In the genomic region with DNA sequence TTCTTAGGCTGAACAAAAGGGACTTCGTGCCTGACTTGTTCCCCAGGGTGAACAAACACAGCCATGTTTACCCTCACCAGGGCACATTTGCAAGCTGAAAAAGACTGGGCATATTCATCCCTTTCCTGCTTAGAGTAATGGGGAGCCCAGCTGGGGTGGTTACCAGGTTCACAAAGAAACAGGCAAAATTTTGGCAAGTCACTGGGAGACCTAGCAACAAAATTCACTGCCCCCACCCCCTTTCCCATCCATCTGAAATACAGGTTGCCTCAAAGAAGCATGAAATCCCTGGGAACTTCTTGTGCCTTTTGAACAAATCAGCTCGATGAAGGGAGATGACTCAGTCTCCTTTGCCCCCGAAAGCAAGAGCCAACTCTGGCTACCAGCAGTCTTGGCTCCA, we compare ENCODE assay signal across 21 cellular contexts.
DNase-seq lines count a peak whose midpoint lies in the region; ATAC-seq and TF ChIP-seq lines count a peak whose summit lies in the region.
"Had no signal": no experiment of that assay in that cellular context is flagged by ENCODE, and none has a peak within 500 bp of the region (broad histone marks: within the 10 kb centered on the region; RNA-seq: fewer than 3 reads in every experiment).

No MANE protein-coding gene starts in this region.

- H3K27me3 Mint-ChIP-seq in GM23338 (ENCODE audit: insufficient read depth, low read depth, poor library complexity), result no peaks in the 10 kb centered on the region
- no peaks in the 10 kb centered on the region for H3K27me3 Mint-ChIP-seq in endodermal cell (ENCODE audit: insufficient read depth)
- H3K27me3 Mint-ChIP-seq: CD4-positive, CD25-positive, alpha-beta regulatory T cell; T-helper 17 cell had no signal

- no peak for DNase-seq in GM23338 (ENCODE audit: low spot score)
- peak; percentile 53 for DNase-seq in NCI-H345 (lab: John Stamatoyannopoulos, UW)
- peak; percentile 48 for DNase-seq in endodermal cell
- peak; percentile 12 for DNase-seq in skeletal muscle cell (ENCODE audit: low read depth)
- DNase-seq in Karpas-422, result no peak
- DNase-seq in sciatic nerve (ENCODE audit: low spot score), result no peak
- no peak for DNase-seq in NCI-H226
- DNase-seq: ACHN; Caco-2; CD4-positive, CD25-positive, alpha-beta regulatory T cell; GF-D8; H7; HFFc6; KG1; NCI-H1417 treated with DMSO at 0.1 percent for 48 hours; NCI-H2029; NCI-H524; NK-92 treated with Interleukin-12 subunit alpha and Interleukin-12 subunit beta, amount 100 ng/mL, for 24 hours; Peyer's patch; T-helper 17 cell had no signal

- H3K79me2 ChIP-seq in GM23338 (replicated peaks; ENCODE audit: insufficient read depth) (no peaks in the 10 kb centered on the region), Karpas-422 (ENCODE audit: low read length) (no peaks in the 10 kb centered on the region)

- no peaks in the 10 kb centered on the region for H3K9me3 ChIP-seq in endodermal cell (ENCODE audit: control insufficient read depth, low read length)
- H3K9me3 ChIP-seq in Karpas-422 (ENCODE audit: low read length), result peaks cover 38% of the 10 kb centered on the region
- H3K9me3 ChIP-seq: Caco-2, Peyer's patch had no signal

- no peak overlapping the region for H3K27ac Mint-ChIP-seq in GM23338
- no peak overlapping the region for H3K27ac Mint-ChIP-seq in endodermal cell
- H3K27ac Mint-ChIP-seq: CD4-positive, CD25-positive, alpha-beta regulatory T cell; HFFc6; T-helper 17 cell had no signal

- H2AFZ ChIP-seq in GM23338 (peak overlapping the region; percentile 40; the same call in 1 of the 2 replicates), Karpas-422 (ENCODE audit: low read length) (no peak overlapping the region)

- H3K4me1 ChIP-seq in GM23338 (ENCODE audit: insufficient read depth) (peaks cover 14% of the 10 kb centered on the region), endodermal cell (ENCODE audit: control insufficient read depth, insufficient read depth, low read length) (no peaks in the 10 kb centered on the region), Karpas-422 (ENCODE audit: low read length) (no peaks in the 10 kb centered on the region)
- H3K4me1 ChIP-seq: Caco-2, Peyer's patch had no signal

- H3K4me3 ChIP-seq in GM23338 (no peak overlapping the region), endodermal cell (ENCODE audit: low read length) (no peak overlapping the region), skeletal muscle cell (ENCODE audit: low read depth, low read length) (no peak overlapping the region), Karpas-422 (ENCODE audit: low read length) (no peak overlapping the region)
- H3K4me3 ChIP-seq: Peyer's patch had no signal

- peaks cover 15% of the 10 kb centered on the region for H3K4me1 Mint-ChIP-seq in GM23338
- H3K4me1 Mint-ChIP-seq in endodermal cell, result peaks cover 5% of the 10 kb centered on the region
- H3K4me1 Mint-ChIP-seq: CD4-positive, CD25-positive, alpha-beta regulatory T cell; T-helper 17 cell had no signal

- H3K9ac ChIP-seq in endodermal cell (ENCODE audit: extremely low read depth, low read length, poor library complexity, severe bottlenecking), result no peak overlapping the region
- no peak overlapping the region for H3K9ac ChIP-seq in Karpas-422 (ENCODE audit: low read length)

- H3F3A ChIP-seq in GM23338 (replicated peaks; ENCODE audit: low read depth), result no peaks in the 10 kb centered on the region

- H4K20me1 ChIP-seq in GM23338 (replicated peaks; ENCODE audit: insufficient read depth) (no peaks in the 10 kb centered on the region), Karpas-422 (ENCODE audit: insufficient read depth, low read depth, low read length) (no peaks in the 10 kb centered on the region)

- ATAC-seq in GM23338, result no peak
- ATAC-seq in sciatic nerve, result no peak
- ATAC-seq: Right ventricle myocardium inferior, T-helper 17 cell had no signal

- H3K4me3 Mint-ChIP-seq in GM23338 (no peak overlapping the region), endodermal cell (no peak overlapping the region)
- H3K4me3 Mint-ChIP-seq: CD4-positive, CD25-positive, alpha-beta regulatory T cell; HFFc6; T-helper 17 cell had no signal

- H3K36me3 Mint-ChIP-seq in GM23338 (ENCODE audit: low read depth) (no peaks in the 10 kb centered on the region), endodermal cell (ENCODE audit: low read depth) (no peaks in the 10 kb centered on the region)
- H3K36me3 Mint-ChIP-seq: CD4-positive, CD25-positive, alpha-beta regulatory T cell had no signal

- H3K27me3 ChIP-seq in GM23338 (ENCODE audit: insufficient read depth) (no peaks in the 10 kb centered on the region), endodermal cell (ENCODE audit: control insufficient read depth, insufficient read depth, low read length, poor library complexity, severe bottlenecking) (no peaks in the 10 kb centered on the region), Karpas-422 (ENCODE audit: low read length) (no peaks in the 10 kb centered on the region)
- H3K27me3 ChIP-seq: Peyer's patch had no signal

- H3K27ac ChIP-seq in GM23338 (ENCODE audit: low read depth) (no peak overlapping the region), endodermal cell (ENCODE audit: low read depth, low read length) (no peak overlapping the region), Karpas-422 (ENCODE audit: low read length) (no peak overlapping the region)
- H3K27ac ChIP-seq: Peyer's patch had no signal

- H3K9me2 ChIP-seq in GM23338 (ENCODE audit: insufficient read depth), result peaks cover 9% of the 10 kb centered on the region; the same call in 1 of the 2 replicates
- no peaks in the 10 kb centered on the region for H3K9me2 ChIP-seq in Karpas-422 (replicated peaks; ENCODE audit: insufficient read depth, low read length)

- H3K4me2 ChIP-seq in GM23338, result no peak overlapping the region
- no peak overlapping the region for H3K4me2 ChIP-seq in Karpas-422 (ENCODE audit: low read depth, low read length, poor library complexity, severe bottlenecking)

- H3K9me3 Mint-ChIP-seq in GM23338 (peaks cover 41% of the 10 kb centered on the region), endodermal cell (no peaks in the 10 kb centered on the region)
- H3K9me3 Mint-ChIP-seq: HFFc6 had no signal

- 66 to 90% methylated on average over 3 of the region's 3 CpGs for WGBS in endodermal cell (ENCODE audit: insufficient coverage in 1 of 2, insufficient read length in 1 of 2), 2 experiments

- intact Hi-C loops in sciatic nerve (cut with DNase I), result no loop called here

- H3K36me3 ChIP-seq in GM23338 (ENCODE audit: insufficient read depth) (no peaks in the 10 kb centered on the region), endodermal cell (ENCODE audit: control insufficient read depth, insufficient read depth, low read length) (no peaks in the 10 kb centered on the region), Karpas-422 (ENCODE audit: insufficient read depth, low read length) (no peaks in the 10 kb centered on the region)
- H3K36me3 ChIP-seq: Peyer's patch had no signal

- no peak for TF ChIP-seq CTCF in GM23338 (conservative IDR thresholded peaks at IDR 0.05; ENCODE audit: low read depth in 2 of 2)
- TF ChIP-seq CTCF in endodermal cell (conservative IDR thresholded peaks at IDR 0.05), result no peak

TF ChIP-seq in GM23338, 12 proteins besides CTCF, POLR2A, EP300 and RAD21 (continues in another document):
- no peak for TF ChIP-seq EZH2 (IDR thresholded peaks at IDR 0.05; ENCODE audit: low read depth, unreplicated experiment)
- TF ChIP-seq ZNF114 (CRISPR knock-in tag; IDR thresholded peaks at IDR 0.05), result no peak
- no peak for TF ChIP-seq POLR2AphosphoS5 (IDR thresholded peaks at IDR 0.05; ENCODE audit: low read depth)
- TF ChIP-seq STAT1 (IDR thresholded peaks at IDR 0.05; ENCODE audit: unreplicated experiment), result no peak
- TF ChIP-seq ZNF331 (CRISPR knock-in tag; IDR thresholded peaks at IDR 0.05; ENCODE audit: low read depth), result no peak
- no peak for TF ChIP-seq NANOG (IDR thresholded peaks at IDR 0.05; ENCODE audit: borderline replicate concordance)
- no peak for TF ChIP-seq JUNB (IDR thresholded peaks at IDR 0.05; ENCODE audit: unreplicated experiment)
- TF ChIP-seq EZH2phosphoT487 (IDR thresholded peaks at IDR 0.05; ENCODE audit: unreplicated experiment), result no peak
- TF ChIP-seq, protein P1, sequence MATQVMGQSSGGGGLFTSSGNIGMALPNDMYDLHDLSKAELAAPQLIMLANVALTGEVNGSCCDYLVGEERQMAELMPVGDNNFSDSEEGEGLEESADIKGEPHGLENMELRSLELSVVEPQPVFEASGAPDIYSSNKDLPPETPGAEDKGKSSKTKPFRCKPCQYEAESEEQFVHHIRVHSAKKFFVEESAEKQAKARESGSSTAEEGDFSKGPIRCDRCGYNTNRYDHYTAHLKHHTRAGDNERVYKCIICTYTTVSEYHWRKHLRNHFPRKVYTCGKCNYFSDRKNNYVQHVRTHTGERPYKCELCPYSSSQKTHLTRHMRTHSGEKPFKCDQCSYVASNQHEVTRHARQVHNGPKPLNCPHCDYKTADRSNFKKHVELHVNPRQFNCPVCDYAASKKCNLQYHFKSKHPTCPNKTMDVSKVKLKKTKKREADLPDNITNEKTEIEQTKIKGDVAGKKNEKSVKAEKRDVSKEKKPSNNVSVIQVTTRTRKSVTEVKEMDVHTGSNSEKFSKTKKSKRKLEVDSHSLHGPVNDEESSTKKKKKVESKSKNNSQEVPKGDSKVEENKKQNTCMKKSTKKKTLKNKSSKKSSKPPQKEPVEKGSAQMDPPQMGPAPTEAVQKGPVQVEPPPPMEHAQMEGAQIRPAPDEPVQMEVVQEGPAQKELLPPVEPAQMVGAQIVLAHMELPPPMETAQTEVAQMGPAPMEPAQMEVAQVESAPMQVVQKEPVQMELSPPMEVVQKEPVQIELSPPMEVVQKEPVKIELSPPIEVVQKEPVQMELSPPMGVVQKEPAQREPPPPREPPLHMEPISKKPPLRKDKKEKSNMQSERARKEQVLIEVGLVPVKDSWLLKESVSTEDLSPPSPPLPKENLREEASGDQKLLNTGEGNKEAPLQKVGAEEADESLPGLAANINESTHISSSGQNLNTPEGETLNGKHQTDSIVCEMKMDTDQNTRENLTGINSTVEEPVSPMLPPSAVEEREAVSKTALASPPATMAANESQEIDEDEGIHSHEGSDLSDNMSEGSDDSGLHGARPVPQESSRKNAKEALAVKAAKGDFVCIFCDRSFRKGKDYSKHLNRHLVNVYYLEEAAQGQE (IDR thresholded peaks at IDR 0.05; ENCODE audit: unreplicated experiment), result no peak

Comparison
In these comparisons a context has a peak if more than half of its experiments do, and no peak if none do; other contexts are left out.
1. DNase-seq: peak in NCI-H345 (single experiment), endodermal cell (single experiment) and skeletal muscle cell (single experiment); none in GM23338 (single experiment), Karpas-422 (single experiment), sciatic nerve (single experiment) and NCI-H226 (single experiment).